In genomic region chr21:35882791-35883240, GRCh38 we compare ENCODE assay signal across 23 cellular contexts.
DNase-seq lines count a peak whose midpoint lies in the region; ATAC-seq and TF ChIP-seq lines count a peak whose summit lies in the region.
"Had no signal": no experiment of that assay in that cellular context is flagged by ENCODE, and none has a peak within 500 bp of the region (broad histone marks: within the 10 kb centered on the region; RNA-seq: fewer than 3 reads in every experiment).

No MANE protein-coding gene starts in this region.

- no peak overlapping the region for H3K27ac Mint-ChIP-seq in T-helper 17 cell
- H3K27ac Mint-ChIP-seq: activated T-cell treated with anti-CD3 and anti-CD28 coated beads, Interleukin-2, amount 50 U/mL, for 24 hours had no signal

- H3K27me3 ChIP-seq in right atrium auricular region: no peaks in the 10 kb centered on the region

- H3K27ac ChIP-seq in right atrium auricular region: no peak overlapping the region
- H3K27ac ChIP-seq: cardiac muscle cell had no signal

- ATAC-seq in T-helper 17 cell: no peak
- no peak for ATAC-seq in HG03520 (IDR thresholded peaks at IDR 0.05; ENCODE audit: unreplicated experiment)
- ATAC-seq in left ventricle myocardium superior: no peak
- ATAC-seq: left cardiac atrium, Panc1 had no signal

- H3K27me3 Mint-ChIP-seq in T-helper 17 cell: peaks cover 43% of the 10 kb centered on the region

- intact Hi-C loops in left ventricle myocardium superior (cut with micrococcal nuclease): no loop called here

- no peak for TF ChIP-seq CTCF in AG09309 (IDR thresholded peaks at IDR 0.05; ENCODE audit: control insufficient read depth, insufficient read depth, low read depth, low read length, missing control alignments)
- no peak for TF ChIP-seq CTCF in HFF-Myc (IDR thresholded peaks at IDR 0.05; ENCODE audit: low read depth, low read length, missing control alignments)
- no peak for TF ChIP-seq CTCF in right atrium auricular region (IDR thresholded peaks at IDR 0.05)

- no peaks in the 10 kb centered on the region for H3K4me1 ChIP-seq in right atrium auricular region
- H3K4me1 ChIP-seq: Caco-2 had no signal

- H3K4me3 ChIP-seq in AG09309 (ENCODE audit: control insufficient read depth, low read depth, low read length) (no peak overlapping the region), HFF-Myc (replicated peaks; ENCODE audit: low read depth, low read length) (no peak overlapping the region), right atrium auricular region (no peak overlapping the region)
- H3K4me3 ChIP-seq: cardiac muscle cell had no signal

- H3K36me3 ChIP-seq in right atrium auricular region: no peaks in the 10 kb centered on the region
- H3K36me3 ChIP-seq: cardiac muscle cell had no signal

- no peaks in the 10 kb centered on the region for H3K36me3 Mint-ChIP-seq in T-helper 17 cell (ENCODE audit: low read depth)

- no peaks in the 10 kb centered on the region for H3K4me1 Mint-ChIP-seq in T-helper 17 cell

- no peak overlapping the region for H3K4me3 Mint-ChIP-seq in T-helper 17 cell
- H3K4me3 Mint-ChIP-seq: activated T-cell treated with anti-CD3 and anti-CD28 coated beads, Interleukin-2, amount 50 U/mL, for 24 hours had no signal

- peak; percentile 3 for DNase-seq in AG09309 (ENCODE audit: low read depth)
- peak; percentile 15 for DNase-seq in HFF-Myc (ENCODE audit: extremely low read depth, low read depth)
- peak; percentile 72 for DNase-seq in astrocyte of the hippocampus (ENCODE audit: low read depth, low spot score)
- DNase-seq in iris pigment epithelial cell (ENCODE audit: low read depth): peak; percentile 31
- DNase-seq in T-helper 17 cell: no peak
- DNase-seq in right atrium auricular region (ENCODE audit: low spot score): no peak
- no peak for DNase-seq in left ventricle myocardium superior
- DNase-seq: ACHN; activated CD4-positive, alpha-beta T cell treated with anti-CD3 and anti-CD28 coated beads, Interleukin-2, amount 50 U/mL, for 48 hours; activated naive CD4-positive, alpha-beta T cell treated with anti-CD3 and anti-CD28 coated beads, Interleukin-2, amount 50 U/mL, for 16 hours; activated T-cell treated with anti-CD3 and anti-CD28 coated beads, Interleukin-2, amount 50 U/mL, for 24 hours; Caco-2; effector CD8-positive, alpha-beta T cell; hypothalamus; KG1; left cardiac atrium; NCI-H1105; NCI-H82; nucleus accumbens; stimulated activated CD4-positive, alpha-beta T cell treated with anti-CD3 and anti-CD28 coated beads, Interleukin-2, amount 100 ng/mL, for 48 hours had no signal

- H3K9me3 ChIP-seq in T-helper 17 cell (ENCODE audit: control insufficient read depth, low read length, poor library complexity, severe bottlenecking): no peaks in the 10 kb centered on the region
- H3K9me3 ChIP-seq in right atrium auricular region: no peaks in the 10 kb centered on the region
- H3K9me3 ChIP-seq: Caco-2 had no signal

Comparison
In these comparisons a context has a peak if more than half of its experiments do, and no peak if none do; other contexts are left out.
1. DNase-seq: peak in AG09309 (single experiment), HFF-Myc (single experiment), astrocyte of the hippocampus (single experiment) and iris pigment epithelial cell (single experiment); none in T-helper 17 cell (0 of 3), right atrium auricular region (single experiment) and left ventricle myocardium superior (single experiment).